In genomic region chr5:179118338-179118737, GRCh38 we compare ENCODE assay signal across 21 cellular contexts. TPM values are rescaled to one million over a fixed set of nuclear protein-coding genes. Genes with fewer than 3 reads are reported as not detected.
"Had no signal": no experiment of that assay in that cellular context is flagged by ENCODE, and none has a peak within 500 bp of the region (broad histone marks: within the 10 kb centered on the region; RNA-seq: fewer than 3 reads in every experiment).

No MANE protein-coding gene starts in this region.

- H3K9me3 ChIP-seq: SK-N-SH had no signal

- ATAC-seq: Panc1 had no signal

- H3K4me2 ChIP-seq: SK-N-SH had no signal

- DNase-seq: KBM-7, MG63, NCI-H1092, NCI-H1105 treated with DMSO at 0.1 percent for 48 hours, NCI-H1417 treated with DMSO at 0.1 percent for 48 hours, NCI-H146, NCI-H1694 treated with DMSO at 0.1 percent for 48 hours, NCI-H1930, NCI-H2081, NCI-H2107, NCI-H226, NCI-H446, NCI-H510A, NCI-H524 treated with DMSO at 0.1 percent for 48 hours, NCI-H69, NCI-H774, SHP77, SK-N-SH, SW 1271 had no signal

- H3K9ac ChIP-seq: SK-N-SH had no signal

- H3K4me3 ChIP-seq: MG63 had no signal

- H3K9me2 ChIP-seq: SK-N-SH had no signal

- H3K27me3 ChIP-seq: MG63 had no signal

RNA-seq across cellular contexts. Expression of gene ZNF354C, which starts 58.2 kb away (rescaled TPM):
- total RNA-seq: HT-29 had no signal
